Comparison of ENCODE assay signal across 21 cellular contexts in the genomic region with DNA sequence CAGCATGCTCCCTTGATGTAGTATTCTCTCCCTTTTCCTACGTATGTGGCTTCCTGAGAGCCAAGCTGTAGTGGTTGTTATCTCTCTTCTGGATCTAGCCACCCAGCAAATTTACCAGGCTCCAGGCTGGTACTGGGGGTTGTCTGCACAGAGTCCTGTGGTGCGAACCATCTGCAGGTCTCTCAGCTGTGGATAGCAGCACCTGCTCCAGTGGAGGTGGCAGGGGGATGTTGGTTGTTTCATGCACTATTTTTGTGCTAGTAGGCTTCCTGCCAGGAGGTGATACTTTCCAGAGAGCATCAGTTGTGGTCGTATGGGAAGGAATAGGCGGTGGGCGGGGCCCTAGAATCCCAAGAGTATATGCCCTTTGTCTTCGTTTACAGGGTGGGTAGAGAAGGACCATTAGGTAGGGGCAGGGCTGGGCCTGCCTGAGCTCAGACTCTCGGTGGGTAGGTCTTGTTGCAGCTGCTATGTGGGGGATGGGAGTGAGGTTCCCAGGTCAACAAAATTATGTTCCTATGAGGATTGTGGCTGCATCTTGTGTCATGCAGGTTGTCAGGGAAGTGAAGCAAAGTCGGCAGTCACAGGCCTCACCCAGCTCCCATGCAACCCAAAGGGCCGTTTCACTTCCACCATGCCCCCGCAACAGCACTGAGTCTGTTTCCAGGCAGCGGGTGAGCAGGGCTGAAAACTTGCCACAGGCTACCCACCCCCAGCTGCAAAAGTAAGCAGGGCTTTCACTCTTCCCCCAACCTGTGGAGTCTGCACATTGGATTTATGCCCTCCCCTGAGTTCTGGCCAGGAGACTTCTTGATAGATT.
DNase-seq lines count a peak whose midpoint lies in the region; ATAC-seq, FAIRE-seq and TF ChIP-seq lines count a peak whose summit lies in the region.
"Had no signal": no experiment of that assay in that cellular context is flagged by ENCODE, and none has a peak within 500 bp of the region (broad histone marks: within the 10 kb centered on the region; RNA-seq: fewer than 3 reads in every experiment).

No MANE protein-coding gene starts in this region.

- no peak for TF ChIP-seq POLR2A in H54 (IDR thresholded peaks at IDR 0.05; ENCODE audit: low read depth, low read length)

- peak; percentile 72 for DNase-seq in NCI-H2107 (lab: John Stamatoyannopoulos, UW)
- DNase-seq in SK-N-DZ (ENCODE audit: low spot score): peak; percentile 5
- DNase-seq in H54 (ENCODE audit: insufficient read length, low spot score): no peak
- DNase-seq in effector memory CD4-positive, alpha-beta T cell: no peak
- no peak for DNase-seq in immature natural killer cell
- DNase-seq: activated CD4-positive, CD25-positive, alpha-beta regulatory T cell; GF-D8; lower lobe of right lung; Right ventricle myocardium superior; stimulated activated CD4-positive, alpha-beta T cell treated with anti-CD3 and anti-CD28 coated beads, Interleukin-2, amount 100 ng/mL, for 24 hours; substantia nigra had no signal

- no peaks in the 10 kb centered on the region for H3K27me3 Mint-ChIP-seq in immature natural killer cell (ENCODE audit: low read depth in 3 of 3)

- no peaks in the 10 kb centered on the region for H3K36me3 ChIP-seq in BLaER1 treated with 17β-estradiol and CSF1 and Interleukin-3, amounts not matched to agents 10 nM and 100 nM
- H3K36me3 ChIP-seq in HEK293 (ENCODE audit: control insufficient read depth in 2 of 2, insufficient read depth in 1 of 2, low read length in 2 of 2): no peaks in the 10 kb centered on the region
- H3K36me3 ChIP-seq in effector memory CD4-positive, alpha-beta T cell (ENCODE audit: control insufficient read depth, insufficient read depth, low read length): no peaks in the 10 kb centered on the region
- H3K36me3 ChIP-seq: lower lobe of right lung, pancreas had no signal

- no peak overlapping the region for H3K4me3 Mint-ChIP-seq in immature natural killer cell
- H3K4me3 Mint-ChIP-seq: CD8-positive, alpha-beta memory T cell; T-helper 1 cell treated with Interleukin-12 subunit alpha and Interleukin-12 subunit beta and Interleukin-4 antibody, amounts not matched to agents 30 μg/mL and 1 μg/mL, for 36 hours had no signal

- H4K20me1 ChIP-seq in BLaER1 treated with 17β-estradiol and CSF1 and Interleukin-3, amounts not matched to agents 10 nM and 100 nM: no peaks in the 10 kb centered on the region

- H3K4me2 ChIP-seq in BLaER1 treated with 17β-estradiol and CSF1 and Interleukin-3, amounts not matched to agents 10 nM and 100 nM: peak overlapping the region; percentile 44 to 79 (median 63)

- H3K36me3 Mint-ChIP-seq in immature natural killer cell: no peaks in the 10 kb centered on the region
- H3K36me3 Mint-ChIP-seq: CD8-positive, alpha-beta memory T cell had no signal

- peaks cover 18 to 72% (median 21%) of the 10 kb centered on the region in 6 donors for H3K9me3 Mint-ChIP-seq in immature natural killer cell

- TF ChIP-seq CTCF in HEK293 (tag by site-specific recombination; IDR thresholded peaks at IDR 0.05): no peak

- CTCF ChIA-PET in HEK293 (lab: Yijun Ruan, JAX): interaction anchor here (0.6 kb wide), 1 partner anchor 316 kb away, joined by 3 read pairs; no protein-coding TSS in a partner anchor

- H3K27ac Mint-ChIP-seq in immature natural killer cell: no peak overlapping the region
- H3K27ac Mint-ChIP-seq: activated T-helper 2 cell treated with anti-CD3 and anti-CD28 coated beads, Interferon-gamma antibody, Interleukin-2, Interleukin-4, amounts not matched to agents 10 μg/mL and 5 μg/mL and 100 μg/mL, durations not matched to agents 14 hours and 24 hours and 36 hours; T-helper 1 cell treated with Interleukin-12 subunit alpha and Interleukin-12 subunit beta and Interleukin-4 antibody, amounts not matched to agents 30 μg/mL and 1 μg/mL, for 36 hours had no signal

- no peaks in the 10 kb centered on the region for H3K4me1 Mint-ChIP-seq in immature natural killer cell
- H3K4me1 Mint-ChIP-seq: CD8-positive, alpha-beta memory T cell had no signal

- H3K27ac ChIP-seq in BLaER1 treated with 17β-estradiol and CSF1 and Interleukin-3, amounts not matched to agents 10 nM and 100 nM: peak overlapping the region in 8 of 11 experiments; percentile 23 to 80 (median 56); a peak in 13 of 22 replicates
- no peak overlapping the region for H3K27ac ChIP-seq in HEK293 (ENCODE audit: extremely low read depth, low read depth, low read length)
- no peak overlapping the region for H3K27ac ChIP-seq in effector memory CD4-positive, alpha-beta T cell (ENCODE audit: insufficient read depth, low read length, poor library complexity, severe bottlenecking)
- H3K27ac ChIP-seq: lower lobe of right lung, pancreas had no signal

- no peaks in the 10 kb centered on the region for H3K27me3 ChIP-seq in BLaER1 treated with 17β-estradiol and CSF1 and Interleukin-3, amounts not matched to agents 10 nM and 100 nM
- no peaks in the 10 kb centered on the region for H3K27me3 ChIP-seq in effector memory CD4-positive, alpha-beta T cell (replicated peaks; ENCODE audit: control insufficient read depth, insufficient read depth, low read length, poor library complexity, severe bottlenecking)
- H3K27me3 ChIP-seq: pancreas had no signal

- H3K4me1 ChIP-seq in BLaER1 treated with 17β-estradiol and CSF1 and Interleukin-3, amounts not matched to agents 10 nM and 100 nM: peaks cover 9 to 34% (median 22%) of the 10 kb centered on the region in 10 experiments
- H3K4me1 ChIP-seq in HEK293 (ENCODE audit: control insufficient read depth, insufficient read depth, low read length): no peaks in the 10 kb centered on the region
- no peaks in the 10 kb centered on the region for H3K4me1 ChIP-seq in effector memory CD4-positive, alpha-beta T cell (ENCODE audit: control insufficient read depth, insufficient read depth, low read length, poor library complexity, severe bottlenecking)
- H3K4me1 ChIP-seq: lower lobe of right lung, pancreas had no signal

- FAIRE-seq in H54 (lab: Jason Lieb, UNC): no peak
- FAIRE-seq: bronchial epithelial cell, GM12891, K562, pancreas had no signal

- H3K4me3 ChIP-seq in BLaER1 treated with 17β-estradiol and CSF1 and Interleukin-3, amounts not matched to agents 10 nM and 100 nM: peak overlapping the region in 4 of 10 experiments; percentile 4 to 19 (median 10); a peak in 3 of 20 replicates
- H3K4me3 ChIP-seq in HEK293 (ENCODE audit: low read depth, low read length): no peak overlapping the region
- no peak overlapping the region for H3K4me3 ChIP-seq in effector memory CD4-positive, alpha-beta T cell (ENCODE audit: insufficient read depth, low read depth, low read length, poor library complexity, severe bottlenecking)
- H3K4me3 ChIP-seq: K562, lower lobe of right lung, pancreas had no signal

- peak overlapping the region in 4 of 11 experiments; percentile 10 to 68 (median 50); a peak in 7 of 22 replicates for H3K9ac ChIP-seq in BLaER1 treated with 17β-estradiol and CSF1 and Interleukin-3, amounts not matched to agents 10 nM and 100 nM

- POLR2A ChIA-PET in HEK293 (lab: Yijun Ruan, JAX): no interaction called here

- peaks cover 25 to 78% (median 60%) of the 10 kb centered on the region in 11 experiments for H3K9me3 ChIP-seq in BLaER1 treated with 17β-estradiol and CSF1 and Interleukin-3, amounts not matched to agents 10 nM and 100 nM (replicated peaks in 1 of 11)
- H3K9me3 ChIP-seq in HEK293 (ENCODE audit: control insufficient read depth, insufficient read depth, low read depth, low read length): no peaks in the 10 kb centered on the region
- no peaks in the 10 kb centered on the region for H3K9me3 ChIP-seq in effector memory CD4-positive, alpha-beta T cell (ENCODE audit: control insufficient read depth, low read length)
- H3K9me3 ChIP-seq: pancreas had no signal

- no peak for ATAC-seq in HG02798 (IDR thresholded peaks at IDR 0.05; ENCODE audit: poor library complexity, unreplicated experiment)
- ATAC-seq: K562, lower lobe of right lung, pancreas had no signal

TF ChIP-seq in HEK293, 187 proteins besides CTCF, POLR2A, EP300 and RAD21:
- TF ChIP-seq TCF7L2 (IDR thresholded peaks at IDR 0.05; ENCODE audit: borderline replicate concordance, low read depth, low read length) (no peak), GLIS1 (tag by site-specific recombination; IDR thresholded peaks at IDR 0.05) (0 out of 2 replicates have a peak, but pooled peaks have one; percentile 11), IKZF3 (tag by site-specific recombination; IDR thresholded peaks at IDR 0.05) (no peak), ZIC2 (tag by site-specific recombination; IDR thresholded peaks at IDR 0.05) (no peak), ZNF791 (tag by site-specific recombination; IDR thresholded peaks at IDR 0.05) (no peak)

Comparison
In these comparisons a context has a peak if more than half of its experiments do, and no peak if none do; other contexts are left out.
1. H3K27ac ChIP-seq: peak in BLaER1 treated with 17β-estradiol and CSF1 and Interleukin-3, amounts not matched to agents 10 nM and 100 nM (8 of 11); none in HEK293 (single experiment) and effector memory CD4-positive, alpha-beta T cell (single experiment).
2. DNase-seq: peak in NCI-H2107 (single experiment) and SK-N-DZ (single experiment); none in H54 (single experiment), effector memory CD4-positive, alpha-beta T cell (0 of 3) and immature natural killer cell (0 of 3).